Comparison of ENCODE assay signal across 11 cellular contexts in the genomic region with DNA sequence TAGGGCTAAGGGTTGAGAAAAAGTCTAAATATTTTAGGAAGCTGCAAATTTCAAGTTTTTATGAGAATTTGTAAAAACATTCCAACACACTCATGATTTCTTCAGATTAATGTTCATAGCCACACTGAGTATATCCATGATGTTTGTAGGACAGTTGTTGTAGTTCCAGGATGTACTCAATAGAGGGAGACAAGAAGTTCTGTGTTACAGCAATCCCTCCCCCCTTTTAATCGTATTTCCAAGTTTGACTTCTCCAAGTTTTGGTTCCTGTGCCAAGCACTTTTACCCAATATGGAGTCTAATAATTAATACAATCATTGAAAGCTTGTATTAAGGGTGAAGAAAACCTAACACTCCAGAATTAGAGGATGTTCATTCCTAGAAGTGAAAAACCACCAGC.
DNase-seq lines count a peak whose midpoint lies in the region; ATAC-seq, FAIRE-seq and TF ChIP-seq lines count a peak whose summit lies in the region.
"Had no signal": no experiment of that assay in that cellular context is flagged by ENCODE, and none has a peak within 500 bp of the region (broad histone marks: within the 10 kb centered on the region; RNA-seq: fewer than 3 reads in every experiment).

No MANE protein-coding gene starts in this region.

- no peak for TF ChIP-seq POLR2A in IMR-90 (IDR thresholded peaks at IDR 0.05; ENCODE audit: low read depth, low read length)
- TF ChIP-seq POLR2A in adrenal gland (IDR thresholded peaks at IDR 0.05): no peak
- no peak for TF ChIP-seq POLR2A in testis (IDR thresholded peaks at IDR 0.05)

- H3K27me3 ChIP-seq in IMR-90 (ENCODE audit: control insufficient read depth, insufficient read depth, low read length) (no peaks in the 10 kb centered on the region), adrenal gland (no peaks in the 10 kb centered on the region), mesenchymal stem cell (ENCODE audit: control insufficient read depth in 1 of 2, insufficient read depth in 1 of 2, low read length in 2 of 2) (no peaks in the 10 kb centered on the region), testis (no peaks in the 10 kb centered on the region)
- H3K27me3 ChIP-seq: ovary had no signal

- H3K4me3 ChIP-seq in IMR-90 (ENCODE audit: insufficient read depth, low read depth, low read length) (no peak overlapping the region), adrenal gland (no peak overlapping the region), mesenchymal stem cell (ENCODE audit: insufficient read depth in 1 of 2, low read depth in 1 of 2, low read length in 2 of 2) (no peak overlapping the region), testis (no peak overlapping the region)
- H3K4me3 ChIP-seq: ovary had no signal

- H3K14ac ChIP-seq in IMR-90 (replicated peaks; ENCODE audit: low read depth, low read length) (no peak overlapping the region), mesenchymal stem cell (ENCODE audit: low read length in 2 of 2) (no peak overlapping the region)

- no peak overlapping the region for H4K8ac ChIP-seq in IMR-90 (ENCODE audit: low read depth in 2 of 2, low read length in 2 of 2)
- no peak overlapping the region for H4K8ac ChIP-seq in mesenchymal stem cell (ENCODE audit: low read length)

- DNase-seq in IMR-90 (no peak), adrenal gland (no peak), mesenchymal stem cell (peak; percentile 8), testis (no peak), NK-92 (lab: John Stamatoyannopoulos, UW; ENCODE audit: unreplicated experiment) (no peak)
- DNase-seq: activated CD4-positive, alpha-beta T cell treated with anti-CD3 and anti-CD28 coated beads for 1 hour; NCI-H2081 treated with DMSO at 0.1 percent for 48 hours; ovary; stimulated activated CD8-positive, alpha-beta memory T cell treated with anti-CD3 and anti-CD28 coated beads, Interleukin-4, amount 100 ng/mL, for 48 hours had no signal

- H2AK5ac ChIP-seq in IMR-90 (ENCODE audit: low read depth, low read length): no peak overlapping the region
- no peak overlapping the region for H2AK5ac ChIP-seq in mesenchymal stem cell (ENCODE audit: low read length, severe bottlenecking)

- H3K9me3 ChIP-seq in IMR-90 (ENCODE audit: control insufficient read depth, insufficient read depth, low read length) (no peaks in the 10 kb centered on the region), adrenal gland (replicated peaks in 1 of 3) (no peaks in the 10 kb centered on the region), mesenchymal stem cell (ENCODE audit: control insufficient read depth, low read length) (no peaks in the 10 kb centered on the region), testis (no peaks in the 10 kb centered on the region)
- H3K9me3 ChIP-seq: ovary had no signal

- H3K4me1 ChIP-seq in IMR-90 (ENCODE audit: control insufficient read depth, insufficient read depth, low read length) (no peaks in the 10 kb centered on the region; the same call in 1 of the 2 replicates), adrenal gland (replicated peaks in 1 of 2) (no peaks in the 10 kb centered on the region), mesenchymal stem cell (ENCODE audit: control insufficient read depth, insufficient read depth, low read depth, low read length) (no peaks in the 10 kb centered on the region), testis (no peaks in the 10 kb centered on the region)

- in situ Hi-C loops in IMR-90 (cut with MboI; ENCODE audit: low sequenced_read_pairs): no loop called here

- no peak overlapping the region for H2BK12ac ChIP-seq in mesenchymal stem cell (ENCODE audit: low read length in 2 of 2)

- H3K23ac ChIP-seq in IMR-90 (ENCODE audit: low read depth, low read length): no peak overlapping the region
- no peak overlapping the region for H3K23ac ChIP-seq in mesenchymal stem cell (ENCODE audit: low read length in 2 of 2)

- H3K9ac ChIP-seq in IMR-90 (ENCODE audit: low read depth, low read length) (no peak overlapping the region), mesenchymal stem cell (ENCODE audit: low read length) (no peak overlapping the region)

- no peak overlapping the region for H3K18ac ChIP-seq in IMR-90 (ENCODE audit: low read depth, low read length)
- H3K18ac ChIP-seq in mesenchymal stem cell (ENCODE audit: low read depth in 1 of 2, low read length in 2 of 2): no peak overlapping the region

- H2AK9ac ChIP-seq in IMR-90 (replicated peaks; ENCODE audit: low read depth, low read length, poor library complexity): no peak overlapping the region

- H3K27ac ChIP-seq in IMR-90 (ENCODE audit: insufficient read depth, low read length) (no peak overlapping the region), adrenal gland (no peak overlapping the region), mesenchymal stem cell (ENCODE audit: low read length, poor library complexity, severe bottlenecking) (no peak overlapping the region), testis (no peak overlapping the region)
- H3K27ac ChIP-seq: ovary had no signal

- H4K91ac ChIP-seq in IMR-90 (ENCODE audit: insufficient read depth, low read depth, low read length): no peak overlapping the region
- no peak overlapping the region for H4K91ac ChIP-seq in mesenchymal stem cell (ENCODE audit: low read length)

- dilution Hi-C loops in IMR-90 (cut with HindIII; ENCODE audit: low sequenced_read_pairs, unreplicated experiment): no loop called here

- CTCF ChIA-PET in IMR-90 (lab: Yijun Ruan, JAX): interaction anchor here (0.8 kb wide), 1 partner anchor 10 kb away, joined by 5 read pairs; no protein-coding TSS in a partner anchor

- H2BK15ac ChIP-seq in IMR-90 (ENCODE audit: low read depth, low read length) (no peak overlapping the region), mesenchymal stem cell (ENCODE audit: low read depth, poor library complexity, severe bottlenecking) (no peak overlapping the region)

- peak; percentile 77 for FAIRE-seq in G401.6 (lab: Jason Lieb, UNC)

- ATAC-seq in IMR-90 (ENCODE audit: low read depth) (peak; percentile 35), GM18858 (IDR thresholded peaks at IDR 0.05; ENCODE audit: unreplicated experiment) (no peak)

- H4K5ac ChIP-seq in IMR-90 (ENCODE audit: low read depth, low read length): no peak overlapping the region

- intact Hi-C loops in IMR-90 (cut with micrococcal nuclease) (no loop called here), adrenal gland (cut with DNase I) (no loop called here), testis (cut with DNase I; ENCODE audit: low total_unique reads) (no loop called here)

- H3K4ac ChIP-seq in IMR-90 (ENCODE audit: low read depth, low read length) (no peak overlapping the region), mesenchymal stem cell (ENCODE audit: low read depth in 1 of 2, low read length in 2 of 2) (no peak overlapping the region)

- H3K4me2 ChIP-seq in IMR-90 (ENCODE audit: low read depth, low read length) (no peak overlapping the region), mesenchymal stem cell (ENCODE audit: low read length, poor library complexity, severe bottlenecking) (no peak overlapping the region)

- POLR2A ChIA-PET in IMR-90 (lab: Charles Lee; ENCODE audit: unreplicated experiment): no interaction called here

- H3K56ac ChIP-seq in IMR-90 (ENCODE audit: extremely low read depth, insufficient read depth, low read length): no peak overlapping the region

- H3K79me1 ChIP-seq in IMR-90 (ENCODE audit: low read depth in 1 of 2, low read length in 2 of 2) (no peaks in the 10 kb centered on the region), mesenchymal stem cell (replicated peaks; ENCODE audit: low read length, poor library complexity, severe bottlenecking) (no peaks in the 10 kb centered on the region)

- H3K9me1 ChIP-seq in IMR-90 (ENCODE audit: insufficient read depth, low read length): peaks cover 6% of the 10 kb centered on the region; the same call in 1 of the 2 replicates

- TF ChIP-seq RAD21 in IMR-90 (IDR thresholded peaks at IDR 0.05; ENCODE audit: low read length): no peak

- H2BK5ac ChIP-seq in IMR-90 (ENCODE audit: low read depth, low read length, poor library complexity, severe bottlenecking): no peak overlapping the region
- H2BK5ac ChIP-seq in mesenchymal stem cell (ENCODE audit: low read depth, low read length, poor library complexity, severe bottlenecking): no peak overlapping the region

- WGBS in IMR-90 (ENCODE audit: extremely low coverage in 2 of 2, insufficient read length in 1 of 2), 2 experiments: no CpG with 5 or more reads among the region's 1 CpG
- 50 to 69% (median 61%) methylated on average over 1 of the region's 1 CpG for WGBS in adrenal gland, 4 donors
- WGBS in mesenchymal stem cell: no CpG with 5 or more reads among the region's 1 CpG
- 49 to 52% methylated on average over 1 of the region's 1 CpG for WGBS in testis, 2 donors

- H3K36me3 ChIP-seq in IMR-90 (ENCODE audit: control insufficient read depth, insufficient read depth, low read length) (no peaks in the 10 kb centered on the region), adrenal gland (replicated peaks in 1 of 2) (no peaks in the 10 kb centered on the region), mesenchymal stem cell (ENCODE audit: control insufficient read depth in 1 of 2, insufficient read depth in 2 of 2, low read depth in 1 of 2, low read length in 2 of 2) (peaks cover 2 to 9% of the 10 kb centered on the region in 2 experiments), testis (ENCODE audit: low read depth, missing control alignments) (no peaks in the 10 kb centered on the region)
- H3K36me3 ChIP-seq: ovary had no signal

- no TSS peak for BruUV-seq in IMR-90 (replicated peaks; lab: Mats Ljungman, UMichigan)

- TF ChIP-seq CTCF in IMR-90 (conservative IDR thresholded peaks at IDR 0.05; ENCODE audit: low read depth, low read length): peak; percentile 22; the same call in 1 of the 2 replicates
- TF ChIP-seq CTCF in adrenal gland (IDR thresholded peaks at IDR 0.05): peak in 4 of 6 experiments; percentile 15 to 43 (median 30)
- peak in 1 of 3 experiments; percentile 21 for TF ChIP-seq CTCF in testis (IDR thresholded peaks at IDR 0.05)

- no peak overlapping the region for H2BK20ac ChIP-seq in IMR-90 (ENCODE audit: low read depth, low read length)

- H2AFZ ChIP-seq in IMR-90 (replicated peaks; ENCODE audit: low read length, poor library complexity) (no peak overlapping the region), mesenchymal stem cell (ENCODE audit: low read depth, low read length) (no peak overlapping the region)

- H2BK120ac ChIP-seq in IMR-90 (ENCODE audit: low read depth, low read length) (no peak overlapping the region), mesenchymal stem cell (ENCODE audit: low read depth, low read length) (no peak overlapping the region)

- no peaks in the 10 kb centered on the region for H4K20me1 ChIP-seq in IMR-90 (ENCODE audit: insufficient read depth, low read length)

TF ChIP-seq in IMR-90, 13 proteins besides CTCF, POLR2A, EP300 and RAD21 (continues in another document):
- TF ChIP-seq RCOR1 (IDR thresholded peaks at IDR 0.05; ENCODE audit: insufficient replicate concordance, low read length) (no peak), RFX5 (IDR thresholded peaks at IDR 0.05; ENCODE audit: low read depth, low read length) (no peak), MXI1 (IDR thresholded peaks at IDR 0.05; ENCODE audit: borderline replicate concordance, low read depth, low read length) (no peak), CHD1 (IDR thresholded peaks at IDR 0.05; ENCODE audit: low read depth, low read length) (no peak)
